Comparison of ENCODE assay signal across 14 cellular contexts in genomic region chr17:60729854-60730253, GRCh38. TPM values are rescaled to one million over a fixed set of nuclear protein-coding genes. Genes with fewer than 3 reads are reported as not detected.
DNase-seq lines count a peak whose midpoint lies in the region; ATAC-seq, FAIRE-seq and TF ChIP-seq lines count a peak whose summit lies in the region.
"Had no signal": no experiment of that assay in that cellular context is flagged by ENCODE, and none has a peak within 500 bp of the region (broad histone marks: within the 10 kb centered on the region; RNA-seq: fewer than 3 reads in every experiment).

No MANE protein-coding gene starts in this region.

- no peak overlapping the region for H3K14ac ChIP-seq in IMR-90 (replicated peaks; ENCODE audit: low read depth, low read length)

- H2AFZ ChIP-seq in IMR-90 (replicated peaks; ENCODE audit: low read length, poor library complexity) (no peak overlapping the region), GM12878 (ENCODE audit: control insufficient read depth, low read depth, low read length) (peak overlapping the region; percentile 46)

- in situ Hi-C loops in IMR-90 (cut with MboI; ENCODE audit: low sequenced_read_pairs), result loop anchor here (10.0 kb wide), 1 partner anchor 235 kb away; no protein-coding TSS in a partner anchor
- in situ Hi-C loops in GM12878 (cut with MboI), result no loop called here
- in situ Hi-C loops in transverse colon (cut with MboI; ENCODE audit: low pct_ligation_motif_present in 1 of 4, low pct_unique_long_range_greater_than_20kb in 1 of 4, low sequenced_read_pairs in 3 of 4), result loop anchor here in 3 of 4 donors (25.0 kb wide), 2 partner anchors 657 to 832 kb away; partner anchors contain the start of gene TBX2 (in 2 of the 3)
- in situ Hi-C loops in G401 (cut with HindIII; ENCODE audit: low sequenced_read_pairs), result no loop called here
- in situ Hi-C loops in gastrocnemius medialis (cut with MboI; ENCODE audit: low sequenced_read_pairs in 4 of 4), result loop anchor here in 2 of 4 donors (10.0 to 25.0 kb wide), 2 partner anchors 657 to 665 kb away; partner anchors contain the start of gene TBX2 (in 2 of the 2)

- H3K9me3 ChIP-seq in IMR-90 (ENCODE audit: control insufficient read depth, insufficient read depth, low read length) (no peaks in the 10 kb centered on the region), GM12878 (replicated peaks; ENCODE audit: control insufficient read depth, insufficient read depth, low read length) (no peaks in the 10 kb centered on the region), right lobe of liver (no peaks in the 10 kb centered on the region), transverse colon (no peaks in the 10 kb centered on the region), gastrocnemius medialis (no peaks in the 10 kb centered on the region), tibial artery (no peaks in the 10 kb centered on the region)
- H3K9me3 ChIP-seq: pancreas had no signal

- H4K91ac ChIP-seq in IMR-90 (ENCODE audit: insufficient read depth, low read depth, low read length), result no peak overlapping the region

- SMC1A ChIA-PET in GM12878 (lab: Charles Lee; ENCODE audit: uncharacterized antibody, unreplicated experiment), result no interaction called here

- no peak for TF ChIP-seq POLR2A in IMR-90 (IDR thresholded peaks at IDR 0.05; ENCODE audit: low read depth, low read length)
- TF ChIP-seq POLR2A in GM12878 (IDR thresholded peaks at IDR 0.05; ENCODE audit: low read depth, low read length), result no peak
- TF ChIP-seq POLR2A in right lobe of liver (IDR thresholded peaks at IDR 0.05), result no peak
- TF ChIP-seq POLR2A in transverse colon (IDR thresholded peaks at IDR 0.05), result no peak
- no peak for TF ChIP-seq POLR2A in gastrocnemius medialis (IDR thresholded peaks at IDR 0.05)

- H3K36me3 ChIP-seq in IMR-90 (ENCODE audit: control insufficient read depth, insufficient read depth, low read length) (no peaks in the 10 kb centered on the region), GM12878 (ENCODE audit: control insufficient read depth in 2 of 2, insufficient read depth in 2 of 2, low read length in 1 of 2) (no peaks in the 10 kb centered on the region), right lobe of liver (no peaks in the 10 kb centered on the region), transverse colon (no peaks in the 10 kb centered on the region), gastrocnemius medialis (no peaks in the 10 kb centered on the region), tibial artery (peaks cover 0 to 7% (median 0%) of the 10 kb centered on the region in 3 donors)
- H3K36me3 ChIP-seq: pancreas had no signal

- no peak overlapping the region for H2AK9ac ChIP-seq in IMR-90 (replicated peaks; ENCODE audit: low read depth, low read length, poor library complexity)

- H4K20me1 ChIP-seq in IMR-90 (ENCODE audit: insufficient read depth, low read length) (no peaks in the 10 kb centered on the region), GM12878 (ENCODE audit: control insufficient read depth, insufficient read depth) (no peaks in the 10 kb centered on the region)

- H2BK5ac ChIP-seq in IMR-90 (ENCODE audit: low read depth, low read length, poor library complexity, severe bottlenecking), result no peak overlapping the region

- POLR2A ChIA-PET in IMR-90 (lab: Charles Lee; ENCODE audit: unreplicated experiment), result no interaction called here
- POLR2A ChIA-PET in GM12878 (lab: Charles Lee), result no interaction called here

- H2BK15ac ChIP-seq in IMR-90 (ENCODE audit: low read depth, low read length), result no peak overlapping the region

- FAIRE-seq in GM12878 (lab: Jason Lieb, UNC), result no peak
- FAIRE-seq: pancreas had no signal

- H3K27ac ChIP-seq in IMR-90 (ENCODE audit: insufficient read depth, low read length) (no peak overlapping the region), GM12878 (ENCODE audit: control insufficient read depth, insufficient read depth) (peak overlapping the region; percentile 24; the same call in 1 of the 2 replicates), right lobe of liver (no peak overlapping the region), transverse colon (no peak overlapping the region), gastrocnemius medialis (no peak overlapping the region), tibial artery (no peak overlapping the region)
- H3K27ac ChIP-seq: pancreas had no signal

- TF ChIP-seq RAD21 in IMR-90 (IDR thresholded peaks at IDR 0.05; ENCODE audit: low read length), result no peak
- TF ChIP-seq RAD21 in GM12878 (IDR thresholded peaks at IDR 0.05; ENCODE audit: insufficient read depth, low read depth, low read length), result no peak

- no peak overlapping the region for H3K18ac ChIP-seq in IMR-90 (ENCODE audit: low read depth, low read length)

- H3K4ac ChIP-seq in IMR-90 (ENCODE audit: low read depth, low read length), result no peak overlapping the region

- TF ChIP-seq EP300 in GM12878 (IDR thresholded peaks at IDR 0.05; ENCODE audit: borderline replicate concordance in 1 of 2, control insufficient read depth in 1 of 2, low read depth in 2 of 2, low read length in 2 of 2) (no peak), transverse colon (IDR thresholded peaks at IDR 0.05; ENCODE audit: low read depth) (no peak)

- H3K27me3 ChIP-seq in IMR-90 (ENCODE audit: control insufficient read depth, insufficient read depth, low read length), result no peaks in the 10 kb centered on the region
- no peaks in the 10 kb centered on the region for H3K27me3 ChIP-seq in GM12878 (replicated peaks in 1 of 2; ENCODE audit: control insufficient read depth in 2 of 2, insufficient read depth in 2 of 2, low read length in 1 of 2)
- H3K27me3 ChIP-seq in right lobe of liver, result no peaks in the 10 kb centered on the region
- H3K27me3 ChIP-seq in transverse colon, result no peaks in the 10 kb centered on the region
- no peaks in the 10 kb centered on the region for H3K27me3 ChIP-seq in gastrocnemius medialis
- H3K27me3 ChIP-seq in tibial artery, result no peaks in the 10 kb centered on the region
- H3K27me3 ChIP-seq: pancreas had no signal

- H2AK5ac ChIP-seq in IMR-90 (ENCODE audit: low read depth, low read length), result no peak overlapping the region; the same call in 1 of the 2 replicates

- BruUV-seq in IMR-90 (replicated peaks; lab: Mats Ljungman, UMichigan) (no TSS peak), GM12878 (replicated peaks; lab: Mats Ljungman, UMichigan) (no TSS peak)

- H3K9me1 ChIP-seq in IMR-90 (ENCODE audit: insufficient read depth, low read length), result no peaks in the 10 kb centered on the region

- 40% methylated on average over 1 of the region's 6 CpGs; no CpG with 5 or more reads in 1 of the 2 experiments for WGBS in IMR-90 (ENCODE audit: extremely low coverage in 2 of 2, insufficient read length in 1 of 2), 2 experiments
- WGBS in GM12878 (ENCODE audit: insufficient coverage, insufficient replicate concordance, low lambda C conversion rate, missing lambda C conversion rate), result 91% methylated on average over 6 of the region's 6 CpGs
- WGBS in right lobe of liver (ENCODE audit: insufficient coverage, low coverage, low lambda C conversion rate, missing lambda C conversion rate), result 70% methylated on average over 6 of the region's 6 CpGs
- WGBS in transverse colon (ENCODE audit: low coverage in 1 of 2), 2 donors, result 38 to 59% methylated on average over 5 to 6 of the region's 6 CpGs

- H3K23ac ChIP-seq in IMR-90 (ENCODE audit: low read depth, low read length), result no peak overlapping the region

- peak; percentile 4 for DNase-seq in IMR-90
- DNase-seq in GM12878 (ENCODE audit: low read depth, low spot score), result no peak
- no peak for DNase-seq in right lobe of liver
- DNase-seq in transverse colon, result peak; percentile 13
- DNase-seq in G401 (ENCODE audit: low spot score), result no peak
- DNase-seq in gastrocnemius medialis, result no peak
- no peak for DNase-seq in tibial artery
- DNase-seq: activated CD4-positive, alpha-beta T cell treated with anti-CD3 and anti-CD28 coated beads for 36 hours; activated naive CD4-positive, alpha-beta T cell; aorta; head of caudate nucleus; pancreas; SHP77 had no signal

- H3K9ac ChIP-seq in IMR-90 (ENCODE audit: low read depth, low read length), result no peak overlapping the region
- H3K9ac ChIP-seq in GM12878 (ENCODE audit: control insufficient read depth, insufficient read depth, low read length), result no peak overlapping the region

- ATAC-seq in IMR-90 (ENCODE audit: low read depth) (no peak), GM12878 (no peak), right lobe of liver (peak; percentile 48 to 86 (median 70)), gastrocnemius medialis (no peak)
- ATAC-seq: activated CD4-positive, alpha-beta T cell treated with anti-CD3 and anti-CD28 coated beads for 36 hours; pancreas had no signal

- H3K4me3 ChIP-seq in IMR-90 (ENCODE audit: insufficient read depth, low read depth, low read length), result no peak overlapping the region
- H3K4me3 ChIP-seq in GM12878, result no peak overlapping the region
- H3K4me3 ChIP-seq in right lobe of liver, result no peak overlapping the region
- no peak overlapping the region for H3K4me3 ChIP-seq in transverse colon
- no peak overlapping the region for H3K4me3 ChIP-seq in gastrocnemius medialis
- no peak overlapping the region for H3K4me3 ChIP-seq in tibial artery
- H3K4me3 ChIP-seq: pancreas, smooth muscle cell had no signal

- no peaks in the 10 kb centered on the region; a peak in 2 of 4 replicates for H3K79me1 ChIP-seq in IMR-90 (ENCODE audit: low read depth in 1 of 2, low read length in 2 of 2)

- dilution Hi-C loops in IMR-90 (cut with HindIII; ENCODE audit: low sequenced_read_pairs, unreplicated experiment), result no loop called here

- H3K4me2 ChIP-seq in IMR-90 (ENCODE audit: low read depth, low read length), result peak overlapping the region; percentile 69; the same call in 1 of the 2 replicates
- H3K4me2 ChIP-seq in GM12878 (ENCODE audit: control insufficient read depth, insufficient read depth), result peak overlapping the region; percentile 22; the same call in 1 of the 2 replicates
- H3K4me2 ChIP-seq: smooth muscle cell had no signal

- no peak overlapping the region for H2BK20ac ChIP-seq in IMR-90 (ENCODE audit: low read depth, low read length)

- no peak overlapping the region for H3K56ac ChIP-seq in IMR-90 (ENCODE audit: extremely low read depth, insufficient read depth, low read length)

- H4K8ac ChIP-seq in IMR-90 (ENCODE audit: low read depth in 2 of 2, low read length in 2 of 2), result no peak overlapping the region

- intact Hi-C loops in IMR-90 (cut with micrococcal nuclease) (loop anchor here (10.0 kb wide), 3 partner anchors 125 to 825 kb away; no protein-coding TSS in a partner anchor), GM12878 (cut with micrococcal nuclease; ENCODE audit: unreplicated experiment) (loop anchor here (10.0 kb wide), 2 partner anchors 275 to 635 kb away; no protein-coding TSS in a partner anchor), right lobe of liver (cut with DNase I) (loop anchor here in 1 of 2 donors (10.0 kb wide), 1 partner anchor 675 kb away; no protein-coding TSS in a partner anchor), transverse colon (cut with DNase I; ENCODE audit: low total_unique reads) (no loop called here), gastrocnemius medialis (cut with DNase I; ENCODE audit: low total_unique reads) (no loop called here), tibial artery (cut with DNase I; ENCODE audit: low total_unique reads) (loop anchor here (10.0 kb wide), 1 partner anchor 665 kb away; the partner anchor contains the start of gene TBX2)

- no peak for TF ChIP-seq CTCF in IMR-90 (conservative IDR thresholded peaks at IDR 0.05; ENCODE audit: low read depth, low read length)
- TF ChIP-seq CTCF in GM12878 (IDR thresholded peaks at IDR 0.05 in 2 of 3, conservative IDR thresholded peaks at IDR 0.05 in 1 of 3; ENCODE audit: control insufficient read depth in 2 of 3, extremely low read depth in 1 of 3, insufficient read depth in 1 of 3, low read depth in 3 of 3, low read length in 3 of 3), result no peak
- TF ChIP-seq CTCF in right lobe of liver (IDR thresholded peaks at IDR 0.05), result no peak
- no peak for TF ChIP-seq CTCF in transverse colon (IDR thresholded peaks at IDR 0.05)
- TF ChIP-seq CTCF in gastrocnemius medialis (IDR thresholded peaks at IDR 0.05 in 4 of 5, conservative IDR thresholded peaks at IDR 0.05 in 1 of 5), result no peak
- TF ChIP-seq CTCF in tibial artery (IDR thresholded peaks at IDR 0.05), result no peak

- RAD21 ChIA-PET in GM12878 (lab: Charles Lee; ENCODE audit: unreplicated experiment), result no interaction called here

- H3K4me1 ChIP-seq in IMR-90 (ENCODE audit: control insufficient read depth, insufficient read depth, low read length) (peaks cover 4% of the 10 kb centered on the region; the same call in 1 of the 2 replicates), GM12878 (ENCODE audit: control insufficient read depth, insufficient read depth, low read length) (peaks cover 7% of the 10 kb centered on the region; the same call in 1 of the 2 replicates), right lobe of liver (peaks cover 0 to 11% (median 0%) of the 10 kb centered on the region in 4 donors), transverse colon (peaks cover 0 to 17% (median 5%) of the 10 kb centered on the region in 4 donors), gastrocnemius medialis (peaks cover 0 to 3% of the 10 kb centered on the region in 2 donors), tibial artery (no peaks in the 10 kb centered on the region)

- CTCF ChIA-PET in IMR-90 (lab: Yijun Ruan, JAX), result no interaction called here
- CTCF ChIA-PET in GM12878 (lab: Yijun Ruan, JAX), result interaction anchor here (3.6 kb wide), 1 partner anchor 9 kb away, joined by 22 read pairs; no protein-coding TSS in a partner anchor

- no peak overlapping the region for H2BK120ac ChIP-seq in IMR-90 (ENCODE audit: low read depth, low read length)

- no peak overlapping the region for H4K5ac ChIP-seq in IMR-90 (ENCODE audit: low read depth, low read length)

- H3K79me2 ChIP-seq in GM12878 (ENCODE audit: control insufficient read depth, insufficient read depth, low read length), result no peaks in the 10 kb centered on the region

RNA-seq across cellular contexts. Expression of gene BCAS3, which starts 52.2 kb away (rescaled TPM):
- 13.9 and 27.1 TPM in 2 replicates for total RNA-seq in IMR-90 (2012; rRNA removed)
- polyA plus RNA-seq in IMR-90 (2012; rRNA removed), result 4.8 and 6.3 TPM in 2 replicates
- polyA plus RNA-seq in IMR-90 (2012; cell fraction: cytosol; rRNA removed), result 3.1 and 3.9 TPM in 2 replicates
- polyA plus RNA-seq in IMR-90 (2012; cell fraction: nucleus; rRNA removed; ENCODE audit: low replicate concordance), result 4.9 and 7.7 TPM in 2 replicates
- total RNA-seq in GM12878 (2013; cell fraction: nucleolus; rRNA removed), result 113 and 125 TPM in 2 replicates
- total RNA-seq in GM12878 (2014; rRNA removed), result 5.5 and 9.8 TPM in 2 replicates
- 7.9 and 9.4 TPM in 2 replicates for total RNA-seq in GM12878 (2014; rRNA removed; fragmentation: Illumina TruSeq; extraction: Trizol)
- 6.2 and 6.9 TPM in 2 replicates for total RNA-seq in GM12878 (2021)
- polyA plus RNA-seq in GM12878 (2011; ENCODE audit: low read depth), result 2.4 TPM
- polyA plus RNA-seq in GM12878 (2011; rRNA removed), result 7.2 and 11.0 TPM in 2 replicates
- 6.2 and 7.5 TPM in 2 replicates for polyA plus RNA-seq in GM12878 (2011; cell fraction: cytosol; rRNA removed)
- polyA plus RNA-seq in GM12878 (2011; cell fraction: nucleus; rRNA removed), result 8.3 and 9.5 TPM in 2 replicates
- polyA plus RNA-seq in GM12878 (2012), result 4.6 and 5.2 TPM in 2 replicates
- polyA plus RNA-seq in GM12878 (2014; fragmentation: Illumina TruSeq; extraction: Trizol), result 4.6 and 8.2 TPM in 2 replicates
- 1 to 10 TPM; 2.1 to 3.5 TPM for polyA plus RNA-seq in GM12878 (2014; fragmentation: Nextera tagmentation; extraction: Ambion mirVana)
- 7.3 and 8.5 TPM in 2 replicates for polyA plus RNA-seq in GM12878 (2014; rRNA removed)
- polyA plus RNA-seq in GM12878 (2016; fragmentation: Nextera tagmentation; extraction: Ambion mirVana), result 1 to 10 TPM; 6.4 to 8.5 TPM
- polyA minus RNA-seq in GM12878 (2011; rRNA and poly(A)+ RNA removed), result 61.5 and 83.3 TPM in 2 replicates
- polyA minus RNA-seq in GM12878 (2011; cell fraction: cytosol; rRNA and poly(A)+ RNA removed), result 6.3 and 8.3 TPM in 2 replicates
- 45.0 and 67.3 TPM in 2 replicates for polyA minus RNA-seq in GM12878 (2011; cell fraction: nucleus; rRNA and poly(A)+ RNA removed)
- 10 to 100 TPM in 5 of 6 experiments, 1 to 10 TPM in 1; 9.2 to 22.1 (median 14.2) TPM for total RNA-seq in right lobe of liver
- 10 to 100 TPM; 20.7 to 76.3 (median 39.8) TPM for total RNA-seq in transverse colon
- total RNA-seq in G401 (2014; rRNA removed; shearing (Covaris generic)), result 6.0 and 13.1 TPM in 2 replicates
- total RNA-seq in gastrocnemius medialis, result 10 to 100 TPM; 18.2 to 60.6 (median 23.4) TPM

Comparison
In these comparisons a context has a peak if more than half of its experiments do, and no peak if none do; other contexts are left out.
1. ATAC-seq: peak in right lobe of liver (4 of 4); none in IMR-90 (single experiment), GM12878 (single experiment) and gastrocnemius medialis (0 of 2).
2. DNase-seq: peak in IMR-90 (single experiment) and transverse colon (single experiment); none in GM12878 (single experiment), right lobe of liver (0 of 3), G401 (single experiment), gastrocnemius medialis (0 of 2) and tibial artery (0 of 2).
3. in situ Hi-C loops: an anchor here in IMR-90 (10.0 kb wide) and transverse colon (25.0 kb wide); none called in GM12878 and G401.
4. intact Hi-C loops: an anchor here in IMR-90 (10.0 kb wide), GM12878 (10.0 kb wide) and tibial artery (10.0 kb wide); none called in transverse colon and gastrocnemius medialis.